Comparison of ENCODE assay signal across 10 cellular contexts in genomic region chr7:102897211-102897621, GRCh38. TPM values are rescaled to one million over a fixed set of nuclear protein-coding genes. Genes with fewer than 3 reads are reported as not detected.
"Had no signal": no experiment of that assay in that cellular context is flagged by ENCODE, and none has a peak within 500 bp of the region (broad histone marks: within the 10 kb centered on the region; RNA-seq: fewer than 3 reads in every experiment).

No MANE protein-coding gene starts in this region.

- DNase-seq: activated CD4-positive, alpha-beta T cell treated with anti-CD3 and anti-CD28 coated beads, Interleukin-2, amount 50 U/mL, for 1 hour; activated CD4-positive, CD25-positive, alpha-beta regulatory T cell; activated naive CD4-positive, alpha-beta T cell treated with anti-CD3 and anti-CD28 coated beads, Interleukin-2, amount 10 ng/mL, durations not matched to agents 7 days and 5 days; foreskin melanocyte; heart left ventricle; mesenchymal stem cell; stimulated activated CD4-positive, alpha-beta T cell treated with anti-CD3 and anti-CD28 coated beads, Interleukin-4, amount 100 ng/mL, for 24 hours; testis had no signal

- H3K4me3 ChIP-seq: heart left ventricle, testis had no signal

- H3K27me3 ChIP-seq: heart left ventricle, testis had no signal

- H3K9me3 ChIP-seq: heart left ventricle, testis had no signal

- H3K36me3 ChIP-seq: heart left ventricle had no signal

RNA-seq across cellular contexts. Expression of gene LRRC17, which starts 15.6 kb away (rescaled TPM):
- total RNA-seq: activated CD8-positive, alpha-beta memory T cell treated with anti-CD3 and anti-CD28 coated beads for 36 hours; activated T-helper 2 cell treated with anti-CD3 and anti-CD28 coated beads, Interferon-gamma antibody, Interleukin-2, Interleukin-4, amounts not matched to agents 10 μg/mL and 5 μg/mL and 100 μg/mL, durations not matched to agents 14 hours and 24 hours and 36 hours had no signal
